ENCODE assay signal across 11 cellular contexts in genomic region chr10:75231672-75232581, GRCh38. TPM values are rescaled to one million over a fixed set of nuclear protein-coding genes. Genes with fewer than 3 reads are reported as not detected.
A peak's percentile ranks its signal among the peaks of the same experiment; 100 is the strongest.
DNase-seq lines count a peak whose midpoint lies in the region; ATAC-seq and TF ChIP-seq lines count a peak whose summit lies in the region.
"Had no signal": no experiment of that assay in that cellular context is flagged by ENCODE, and none has a peak within 500 bp of the region (broad histone marks: within the 10 kb centered on the region; RNA-seq: fewer than 3 reads in every experiment).

No MANE protein-coding gene starts in this region.

- POLR2A ChIA-PET in OCI-LY7 (lab: Charles Lee): interaction anchor here (0.6 to 3.7 kb wide), 2 partner anchors 21 to 48 kb away, joined by 3 to 20 read pairs; partner anchors contain the start of gene VDAC2

- TSS peak; percentile 32 for BruUV-seq in OCI-LY7 (replicated peaks; lab: Mats Ljungman, UMichigan)

- H4K20me1 ChIP-seq in OCI-LY7 (ENCODE audit: insufficient read depth, low read length): peaks cover 12% of the 10 kb centered on the region; the same call in 1 of the 2 replicates

- no peak for TF ChIP-seq EP300 in sigmoid colon (IDR thresholded peaks at IDR 0.05)

- peaks cover 0 to 4% (median 0%) of the 10 kb centered on the region in 5 experiments for H3K9me3 Mint-ChIP-seq in brain
- H3K9me3 Mint-ChIP-seq: dendritic cell treated with granulocyte-macrophage colony-stimulating factor and Interleukin-4, amounts not matched to agents 40 ng/mL and 50 ng/mL, for 4 days had no signal

- no peak overlapping the region for H3K27ac ChIP-seq in OCI-LY7 (ENCODE audit: low read depth, low read length, poor library complexity, severe bottlenecking)
- H3K27ac ChIP-seq in sigmoid colon: peak overlapping the region in 1 of 4 donors; percentile 9

- CTCF ChIA-PET in OCI-LY7 (lab: Charles Lee; ENCODE audit: unreplicated experiment): interaction anchor here (1.0 to 1.7 kb wide), 2 partner anchors 20 to 22 kb away, joined by 3 to 6 read pairs; partner anchors contain the start of gene VDAC2

- TF ChIP-seq CTCF in OCI-LY7 (conservative IDR thresholded peaks at IDR 0.05; ENCODE audit: low read length): no peak
- no peak for TF ChIP-seq CTCF in brain (conservative IDR thresholded peaks at IDR 0.05)
- no peak for TF ChIP-seq CTCF in sigmoid colon (IDR thresholded peaks at IDR 0.05)

- intact Hi-C loops in OCI-LY7 (cut with micrococcal nuclease; ENCODE audit: unreplicated experiment): loop anchor here (10.0 kb wide), 1 partner anchor 217 kb away; no protein-coding TSS in a partner anchor
- intact Hi-C loops in sigmoid colon (cut with DNase I): loop anchor here (2.0 to 10.0 kb wide), 2 partner anchors 21 to 407 kb away; partner anchors contain the start of genes KAT6B and VDAC2

- no peak overlapping the region for H3K4me3 ChIP-seq in OCI-LY7 (ENCODE audit: low read depth, low read length, poor library complexity, severe bottlenecking)
- no peak overlapping the region for H3K4me3 ChIP-seq in sigmoid colon

- peaks cover 39% of the 10 kb centered on the region for H3K4me1 Mint-ChIP-seq in brain

- H3K27me3 Mint-ChIP-seq in brain: no peaks in the 10 kb centered on the region
- H3K27me3 Mint-ChIP-seq: dendritic cell treated with granulocyte-macrophage colony-stimulating factor and Interleukin-4, amounts not matched to agents 40 ng/mL and 50 ng/mL, for 4 days had no signal

- DNase-seq in activated T-cell treated with anti-CD3 and anti-CD28 coated beads, Interleukin-2, amount 50 U/mL, for 48 hours: peak; percentile 27
- DNase-seq in activated T-cell treated with anti-CD3 and anti-CD28 coated beads for 4 hours: no peak
- no peak for DNase-seq in OCI-LY7 (ENCODE audit: low spot score)
- DNase-seq in sigmoid colon: peak; percentile 37
- no peak for DNase-seq in stimulated activated CD4-positive, alpha-beta T cell treated with anti-CD3 and anti-CD28 coated beads, Interleukin-2, amount 100 ng/mL, for 48 hours
- DNase-seq in hippocampal formation (lab: John Stamatoyannopoulos, UW): no peak
- DNase-seq: foreskin melanocyte, small intestine had no signal

- 81 to 84% methylated on average over 4 of the region's 4 CpGs for WGBS in sigmoid colon, 2 donors

- H2AFZ ChIP-seq in OCI-LY7 (ENCODE audit: low read length): no peak overlapping the region

- H3K36me3 ChIP-seq in OCI-LY7 (ENCODE audit: insufficient read depth, low read length) (peaks cover 66% of the 10 kb centered on the region), sigmoid colon (peaks cover 0 to 49% (median 9%) of the 10 kb centered on the region in 4 donors)

- H3K79me2 ChIP-seq in OCI-LY7 (ENCODE audit: insufficient read depth, low read depth, low read length): peaks cover 23% of the 10 kb centered on the region

- H3K4me1 ChIP-seq in OCI-LY7 (ENCODE audit: insufficient read depth, low read length, poor library complexity, severe bottlenecking) (peaks cover 19% of the 10 kb centered on the region), sigmoid colon (peaks cover 0 to 57% (median 47%) of the 10 kb centered on the region in 4 donors)

- TF ChIP-seq POLR2A in sigmoid colon (IDR thresholded peaks at IDR 0.05): no peak

- H3K36me3 Mint-ChIP-seq in brain: peaks cover 43% of the 10 kb centered on the region

- no peaks in the 10 kb centered on the region for H3K9me2 ChIP-seq in OCI-LY7 (ENCODE audit: insufficient read depth, low read length)

- ATAC-seq in GM19035 (IDR thresholded peaks at IDR 0.05; ENCODE audit: unreplicated experiment): no peak

- no peaks in the 10 kb centered on the region for H3K27me3 ChIP-seq in sigmoid colon

- no peak overlapping the region for H3K4me2 ChIP-seq in OCI-LY7 (ENCODE audit: low read length)

- peak overlapping the region in 3 of 5 experiments; percentile 4 to 35 (median 35) for H3K27ac Mint-ChIP-seq in brain

- no peaks in the 10 kb centered on the region for H3K9me3 ChIP-seq in OCI-LY7 (ENCODE audit: low read length)
- H3K9me3 ChIP-seq in sigmoid colon: no peaks in the 10 kb centered on the region

- peak overlapping the region in 1 of 5 experiments; percentile 58 for H3K4me3 Mint-ChIP-seq in brain
- H3K4me3 Mint-ChIP-seq: dendritic cell treated with granulocyte-macrophage colony-stimulating factor and Interleukin-4, amounts not matched to agents 40 ng/mL and 50 ng/mL, for 4 days had no signal

RNA-seq across cellular contexts. Expression of gene COMTD1, which starts 3.8 kb away (rescaled TPM):
- total RNA-seq in OCI-LY7 (2014; rRNA removed; shearing (Covaris generic)): 20.7 and 37.7 TPM in 2 replicates
- total RNA-seq in OCI-LY7 (2022) (37.6 and 47.2 TPM in 2 replicates), sigmoid colon (10 to 100 TPM in 2 of 4 donors, 1 to 10 TPM in 2; 7.8 to 11.4 (median 10.3) TPM)
- polyA plus RNA-seq in brain (ENCODE audit: insufficient read depth, low read depth, low replicate concordance) (10.9 TPM), sigmoid colon (100 to 1,000 TPM in 2 of 3 donors, 10 to 100 TPM in 1; 56.5 to 147 (median 105) TPM)

RNA-seq across cellular contexts. Expression of gene VDAC2, which starts 21.3 kb away (rescaled TPM):
- 77.8 and 81.4 TPM in 2 replicates for total RNA-seq in OCI-LY7 (2014; rRNA removed; shearing (Covaris generic))
- total RNA-seq in OCI-LY7 (2022): 148 and 182 TPM in 2 replicates
- polyA plus RNA-seq in brain (ENCODE audit: insufficient read depth, low read depth, low replicate concordance): 234 TPM
- total RNA-seq in sigmoid colon: 100 to 1,000 TPM; 205 to 253 (median 232) TPM
- polyA plus RNA-seq in sigmoid colon: 100 to 1,000 TPM; 232 to 437 (median 282) TPM

Comparison
In these comparisons a context has a peak if more than half of its experiments do, and no peak if none do; other contexts are left out.
1. DNase-seq: peak in activated T-cell treated with anti-CD3 and anti-CD28 coated beads, Interleukin-2, amount 50 U/mL, for 48 hours (2 of 2) and sigmoid colon (single experiment); none in activated T-cell treated with anti-CD3 and anti-CD28 coated beads for 4 hours (single experiment), OCI-LY7 (single experiment), stimulated activated CD4-positive, alpha-beta T cell treated with anti-CD3 and anti-CD28 coated beads, Interleukin-2, amount 100 ng/mL, for 48 hours (0 of 2) and hippocampal formation (0 of 2).